21 cellular contexts compared by ENCODE assay signal in the genomic region with DNA sequence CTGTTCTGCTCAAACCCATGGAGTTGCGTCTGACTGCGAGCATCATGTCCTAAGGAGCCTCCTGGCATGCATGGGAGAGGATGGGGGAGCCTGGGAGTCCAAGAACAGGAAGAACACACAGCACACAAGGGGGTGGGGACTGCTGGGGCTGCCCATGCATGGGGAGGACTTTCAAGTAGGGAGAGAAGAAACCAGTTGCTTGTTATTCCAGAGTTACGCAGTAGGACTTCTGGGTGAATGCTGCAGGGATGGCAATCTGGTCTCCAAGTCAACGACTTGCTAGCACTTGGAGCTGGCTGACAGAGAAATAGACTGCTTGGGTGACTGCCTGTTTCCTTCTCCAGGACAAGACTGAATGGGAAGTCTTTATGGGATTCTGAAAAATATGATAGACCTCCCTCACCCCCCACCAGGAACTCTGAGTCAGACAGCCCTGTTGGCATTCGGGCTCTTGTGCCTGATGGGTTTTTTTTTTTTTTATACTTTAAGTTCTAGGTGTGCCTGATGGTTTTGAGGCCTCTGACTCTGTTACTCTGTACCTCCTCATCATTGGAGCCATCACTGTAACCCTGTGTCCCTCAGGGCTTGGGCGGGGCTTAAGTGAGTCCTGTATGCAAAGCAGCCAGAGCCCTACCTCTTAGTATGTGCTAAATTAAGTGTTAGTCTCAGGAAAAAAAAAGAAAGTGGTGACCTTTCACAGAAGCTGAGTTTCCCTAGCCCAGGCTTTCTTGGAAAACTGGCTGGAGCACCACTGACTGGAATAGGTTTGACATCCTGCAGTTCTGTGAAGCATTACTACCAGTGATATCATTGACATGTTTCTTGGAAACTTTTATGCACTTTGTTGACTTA. TPM values are rescaled to one million over a fixed set of nuclear protein-coding genes. Genes with fewer than 3 reads are reported as not detected.
DNase-seq lines count a peak whose midpoint lies in the region; ATAC-seq and TF ChIP-seq lines count a peak whose summit lies in the region.
"Had no signal": no experiment of that assay in that cellular context is flagged by ENCODE, and none has a peak within 500 bp of the region (broad histone marks: within the 10 kb centered on the region; RNA-seq: fewer than 3 reads in every experiment).

No MANE protein-coding gene starts in this region.

- peak; percentile 59 for DNase-seq in activated CD4-positive, alpha-beta T cell treated with anti-CD3 and anti-CD28 coated beads, Interleukin-2, amount 10 ng/mL, durations not matched to agents 24 days and 14 days
- DNase-seq in activated CD4-positive, alpha-beta T cell treated with anti-CD3 and anti-CD28 coated beads, Interleukin-2, amount 10 ng/mL, durations not matched to agents 7 days and 5 days: no peak
- peak; percentile 53 for DNase-seq in activated CD8-positive, alpha-beta T cell treated with anti-CD3 and anti-CD28 coated beads for 36 hours
- DNase-seq in memory B cell (ENCODE audit: low spot score in 2 of 2) (no peak), NCI-H524 treated with DMSO at 0.1 percent for 48 hours (lab: John Stamatoyannopoulos, UW) (no peak)
- DNase-seq: activated T-cell treated with anti-CD3 and anti-CD28 coated beads, Interleukin-2, amount 50 U/mL, for 24 hours; CD4-positive, alpha-beta T cell; effector CD4-positive, alpha-beta T cell; esophagus squamous epithelium; head of caudate nucleus; HFFc6; immature natural killer cell; NCI-H2107; NCI-H524; OCI-M1; SIG-M5; T-helper 17 cell had no signal

- no peak overlapping the region for H3K27ac Mint-ChIP-seq in activated CD4-positive, alpha-beta T cell treated with anti-CD3 and anti-CD28 coated beads, Interleukin-2, amount 10 ng/mL, durations not matched to agents 24 days and 14 days
- no peak overlapping the region for H3K27ac Mint-ChIP-seq in activated CD4-positive, alpha-beta T cell treated with anti-CD3 and anti-CD28 coated beads, Interleukin-2, amount 10 ng/mL, durations not matched to agents 7 days and 5 days
- no peak overlapping the region for H3K27ac Mint-ChIP-seq in activated CD8-positive, alpha-beta T cell treated with anti-CD3 and anti-CD28 coated beads for 36 hours
- no peak overlapping the region for H3K27ac Mint-ChIP-seq in memory B cell
- H3K27ac Mint-ChIP-seq: CD4-positive, alpha-beta T cell; HFFc6; IgD-negative memory B cell; immature natural killer cell; T-helper 17 cell had no signal

- CTCF ChIA-PET in activated CD4-positive, alpha-beta T cell treated with anti-CD3 and anti-CD28 coated beads, Interleukin-2, amount 10 ng/mL, durations not matched to agents 7 days and 5 days (lab: Charles Lee): no interaction called here
- CTCF ChIA-PET in activated CD8-positive, alpha-beta T cell treated with anti-CD3 and anti-CD28 coated beads for 36 hours (lab: Charles Lee): interaction anchor here (1.4 kb wide), 1 partner anchor 53 kb away, joined by 6 read pairs; no protein-coding TSS in a partner anchor

- H3K27me3 Mint-ChIP-seq in activated CD4-positive, alpha-beta T cell treated with anti-CD3 and anti-CD28 coated beads, Interleukin-2, amount 10 ng/mL, durations not matched to agents 24 days and 14 days: peaks cover 8% of the 10 kb centered on the region
- peaks cover 5% of the 10 kb centered on the region for H3K27me3 Mint-ChIP-seq in activated CD4-positive, alpha-beta T cell treated with anti-CD3 and anti-CD28 coated beads, Interleukin-2, amount 10 ng/mL, durations not matched to agents 7 days and 5 days
- H3K27me3 Mint-ChIP-seq in activated CD8-positive, alpha-beta T cell treated with anti-CD3 and anti-CD28 coated beads for 36 hours: peaks cover 5% of the 10 kb centered on the region
- H3K27me3 Mint-ChIP-seq in memory B cell: peaks cover 3% of the 10 kb centered on the region
- H3K27me3 Mint-ChIP-seq: CD4-positive, alpha-beta T cell; IgD-negative memory B cell; T-helper 17 cell had no signal

- H3K4me1 Mint-ChIP-seq in activated CD4-positive, alpha-beta T cell treated with anti-CD3 and anti-CD28 coated beads, Interleukin-2, amount 10 ng/mL, durations not matched to agents 24 days and 14 days: peaks cover 7% of the 10 kb centered on the region
- peaks cover 9% of the 10 kb centered on the region for H3K4me1 Mint-ChIP-seq in activated CD4-positive, alpha-beta T cell treated with anti-CD3 and anti-CD28 coated beads, Interleukin-2, amount 10 ng/mL, durations not matched to agents 7 days and 5 days
- peaks cover 16% of the 10 kb centered on the region for H3K4me1 Mint-ChIP-seq in activated CD8-positive, alpha-beta T cell treated with anti-CD3 and anti-CD28 coated beads for 36 hours (ENCODE audit: low read depth)
- H3K4me1 Mint-ChIP-seq in memory B cell: peaks cover 11% of the 10 kb centered on the region
- H3K4me1 Mint-ChIP-seq: immature natural killer cell had no signal

- TF ChIP-seq CTCF in activated CD8-positive, alpha-beta T cell treated with anti-CD3 and anti-CD28 coated beads for 36 hours (IDR thresholded peaks at IDR 0.05): no peak

- intact Hi-C loops in activated CD4-positive, alpha-beta T cell treated with anti-CD3 and anti-CD28 coated beads, Interleukin-2, amount 10 ng/mL, durations not matched to agents 24 days and 14 days (cut with micrococcal nuclease): no loop called here
- intact Hi-C loops in activated CD8-positive, alpha-beta T cell treated with anti-CD3 and anti-CD28 coated beads for 36 hours (cut with micrococcal nuclease): no loop called here

- H3K4me3 Mint-ChIP-seq in activated CD4-positive, alpha-beta T cell treated with anti-CD3 and anti-CD28 coated beads, Interleukin-2, amount 10 ng/mL, durations not matched to agents 24 days and 14 days: no peak overlapping the region
- H3K4me3 Mint-ChIP-seq in activated CD4-positive, alpha-beta T cell treated with anti-CD3 and anti-CD28 coated beads, Interleukin-2, amount 10 ng/mL, durations not matched to agents 7 days and 5 days: no peak overlapping the region
- no peak overlapping the region for H3K4me3 Mint-ChIP-seq in activated CD8-positive, alpha-beta T cell treated with anti-CD3 and anti-CD28 coated beads for 36 hours
- no peak overlapping the region for H3K4me3 Mint-ChIP-seq in memory B cell
- H3K4me3 Mint-ChIP-seq: activated T-cell treated with anti-CD3 and anti-CD28 coated beads, Interleukin-2, amount 50 U/mL, for 24 hours; CD4-positive, alpha-beta T cell; HFFc6; immature natural killer cell; T-helper 17 cell had no signal

- ATAC-seq in GM21367 (IDR thresholded peaks at IDR 0.05; ENCODE audit: unreplicated experiment) (peak; percentile 46), memory B cell (ENCODE audit: low read depth) (peak; percentile 46), HG02970 (IDR thresholded peaks at IDR 0.05; ENCODE audit: low FRiP score, unreplicated experiment) (no peak), HG02870 (IDR thresholded peaks at IDR 0.05; ENCODE audit: unreplicated experiment) (no peak)
- peak; percentile 92 for ATAC-seq in activated CD8-positive, alpha-beta T cell treated with anti-CD3 and anti-CD28 coated beads for 36 hours
- ATAC-seq: T-helper 17 cell had no signal

- no peaks in the 10 kb centered on the region for H3K36me3 Mint-ChIP-seq in activated CD4-positive, alpha-beta T cell treated with anti-CD3 and anti-CD28 coated beads, Interleukin-2, amount 10 ng/mL, durations not matched to agents 24 days and 14 days (ENCODE audit: low read depth)
- H3K36me3 Mint-ChIP-seq in activated CD4-positive, alpha-beta T cell treated with anti-CD3 and anti-CD28 coated beads, Interleukin-2, amount 10 ng/mL, durations not matched to agents 7 days and 5 days (ENCODE audit: low read depth): no peaks in the 10 kb centered on the region
- no peaks in the 10 kb centered on the region for H3K36me3 Mint-ChIP-seq in activated CD8-positive, alpha-beta T cell treated with anti-CD3 and anti-CD28 coated beads for 36 hours (ENCODE audit: low read depth)
- H3K36me3 Mint-ChIP-seq in memory B cell: peaks cover 4% of the 10 kb centered on the region
- H3K36me3 Mint-ChIP-seq: immature natural killer cell had no signal

- H3K9me3 Mint-ChIP-seq in activated CD4-positive, alpha-beta T cell treated with anti-CD3 and anti-CD28 coated beads, Interleukin-2, amount 10 ng/mL, durations not matched to agents 24 days and 14 days: no peaks in the 10 kb centered on the region
- no peaks in the 10 kb centered on the region for H3K9me3 Mint-ChIP-seq in activated CD4-positive, alpha-beta T cell treated with anti-CD3 and anti-CD28 coated beads, Interleukin-2, amount 10 ng/mL, durations not matched to agents 7 days and 5 days
- H3K9me3 Mint-ChIP-seq in activated CD8-positive, alpha-beta T cell treated with anti-CD3 and anti-CD28 coated beads for 36 hours: no peaks in the 10 kb centered on the region
- H3K9me3 Mint-ChIP-seq in memory B cell: peaks cover 2% of the 10 kb centered on the region
- H3K9me3 Mint-ChIP-seq: activated T-cell treated with anti-CD3 and anti-CD28 coated beads, Interleukin-2, amount 50 U/mL, for 24 hours; CD4-positive, alpha-beta T cell; HFFc6; immature natural killer cell had no signal

- POLR2A ChIA-PET in activated CD4-positive, alpha-beta T cell treated with anti-CD3 and anti-CD28 coated beads, Interleukin-2, amount 10 ng/mL, durations not matched to agents 7 days and 5 days (lab: Charles Lee): no interaction called here
- POLR2A ChIA-PET in activated CD8-positive, alpha-beta T cell treated with anti-CD3 and anti-CD28 coated beads for 36 hours (lab: Charles Lee): interaction anchor here (0.6 kb wide), 1 partner anchor 447 kb away, joined by 3 read pairs; no protein-coding TSS in a partner anchor

RNA-seq across cellular contexts. Expression of a gene that starts 30.3 kb away (rescaled TPM):
- total RNA-seq in activated CD4-positive, alpha-beta T cell treated with anti-CD3 and anti-CD28 coated beads, Interleukin-2, amount 10 ng/mL, durations not matched to agents 24 days and 14 days: 1.5 and 1.6 TPM in 2 replicates
- total RNA-seq in activated CD4-positive, alpha-beta T cell treated with anti-CD3 and anti-CD28 coated beads, Interleukin-2, amount 10 ng/mL, durations not matched to agents 7 days and 5 days: under 1 TPM; 0.84 to 0.87 TPM
- 1 to 10 TPM; 2.7 to 3.2 TPM for total RNA-seq in activated CD8-positive, alpha-beta T cell treated with anti-CD3 and anti-CD28 coated beads for 36 hours

Comparison
In these comparisons a context has a peak if more than half of its experiments do, and no peak if none do; other contexts are left out.
1. DNase-seq: peak in activated CD4-positive, alpha-beta T cell treated with anti-CD3 and anti-CD28 coated beads, Interleukin-2, amount 10 ng/mL, durations not matched to agents 24 days and 14 days (single experiment) and activated CD8-positive, alpha-beta T cell treated with anti-CD3 and anti-CD28 coated beads for 36 hours (single experiment); none in activated CD4-positive, alpha-beta T cell treated with anti-CD3 and anti-CD28 coated beads, Interleukin-2, amount 10 ng/mL, durations not matched to agents 7 days and 5 days (single experiment), memory B cell (0 of 2) and NCI-H524 treated with DMSO at 0.1 percent for 48 hours (single experiment).
2. ATAC-seq: peak in GM21367 (single experiment), activated CD8-positive, alpha-beta T cell treated with anti-CD3 and anti-CD28 coated beads for 36 hours (single experiment) and memory B cell (single experiment); none in HG02970 (single experiment) and HG02870 (single experiment).